ENCODE assay signal across 21 cellular contexts in the genomic region with DNA sequence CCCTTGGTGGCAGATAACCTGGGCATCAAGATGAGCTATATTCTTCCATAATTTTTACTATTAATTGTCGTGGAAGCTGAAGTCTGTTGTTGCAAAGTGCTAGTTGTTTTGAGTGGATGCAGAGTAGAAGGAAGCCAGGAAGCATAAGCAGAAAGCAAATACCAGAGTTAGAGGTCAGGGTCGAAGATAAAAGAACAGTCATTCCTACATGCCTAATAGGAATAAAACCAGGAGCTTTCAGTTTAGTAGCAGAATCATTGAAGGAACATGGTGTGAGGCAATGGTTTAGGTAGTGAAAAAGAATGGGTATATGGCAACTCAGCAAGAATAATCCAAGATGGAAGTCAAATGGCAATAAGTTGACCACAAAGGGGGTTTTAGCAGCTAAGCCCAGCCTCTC.
"Had no signal": no experiment of that assay in that cellular context is flagged by ENCODE, and none has a peak within 500 bp of the region (broad histone marks: within the 10 kb centered on the region; RNA-seq: fewer than 3 reads in every experiment).

No MANE protein-coding gene starts in this region.

- H3K27ac ChIP-seq: cardiac muscle cell, esophagus muscularis mucosa, uterus had no signal

- H3K9me3 ChIP-seq: esophagus muscularis mucosa, uterus had no signal

- ATAC-seq: activated CD4-positive, alpha-beta T cell treated with anti-CD3 and anti-CD28 coated beads for 36 hours; activated T-cell treated with anti-CD3 and anti-CD28 coated beads, Interleukin-2, amount 50 U/mL, for 72 hours; left colon; natural killer cell treated with Interleukin-12 subunit alpha and Interleukin-12 subunit beta and Interleukin-15 and Interleukin-18, amount 100 ng/mL, for 72 hours; sciatic nerve; stimulated activated effector memory CD8-positive, alpha-beta T cell treated with anti-CD3 and anti-CD28 coated beads, Interleukin-12 subunit alpha, Interleukin-12 subunit beta, amount 100 ng/mL, for 72 hours had no signal

- DNase-seq: activated CD4-positive, alpha-beta T cell treated with anti-CD3 and anti-CD28 coated beads for 36 hours; activated CD4-positive, alpha-beta T cell treated with anti-CD3 and anti-CD28 coated beads, Interleukin-2, amount 50 U/mL, for 4 hours; activated CD4-positive, CD25-positive, alpha-beta regulatory T cell; activated naive CD4-positive, alpha-beta T cell; activated T-cell treated with anti-CD3 and anti-CD28 coated beads for 4 hours; activated T-cell treated with anti-CD3 and anti-CD28 coated beads, Interleukin-2, amount 50 U/mL, for 72 hours; aorta; endodermal cell; head of caudate nucleus; hippocampal formation; kidney; left colon; stimulated activated CD4-positive, alpha-beta T cell treated with anti-CD3 and anti-CD28 coated beads, Interleukin-4, amount 100 ng/mL, for 24 hours; T-helper 1 cell; uterus had no signal

- H3K4me3 ChIP-seq: cardiac muscle cell, esophagus muscularis mucosa, skin epidermis, uterus had no signal

- H3K4me1 ChIP-seq: uterus had no signal

- H3K36me3 ChIP-seq: cardiac muscle cell, esophagus muscularis mucosa, uterus had no signal

- FAIRE-seq: kidney had no signal

- H3K27me3 ChIP-seq: cardiac muscle cell, esophagus muscularis mucosa, uterus had no signal
